ENCODE assay signal across 24 cellular contexts in the genomic region with DNA sequence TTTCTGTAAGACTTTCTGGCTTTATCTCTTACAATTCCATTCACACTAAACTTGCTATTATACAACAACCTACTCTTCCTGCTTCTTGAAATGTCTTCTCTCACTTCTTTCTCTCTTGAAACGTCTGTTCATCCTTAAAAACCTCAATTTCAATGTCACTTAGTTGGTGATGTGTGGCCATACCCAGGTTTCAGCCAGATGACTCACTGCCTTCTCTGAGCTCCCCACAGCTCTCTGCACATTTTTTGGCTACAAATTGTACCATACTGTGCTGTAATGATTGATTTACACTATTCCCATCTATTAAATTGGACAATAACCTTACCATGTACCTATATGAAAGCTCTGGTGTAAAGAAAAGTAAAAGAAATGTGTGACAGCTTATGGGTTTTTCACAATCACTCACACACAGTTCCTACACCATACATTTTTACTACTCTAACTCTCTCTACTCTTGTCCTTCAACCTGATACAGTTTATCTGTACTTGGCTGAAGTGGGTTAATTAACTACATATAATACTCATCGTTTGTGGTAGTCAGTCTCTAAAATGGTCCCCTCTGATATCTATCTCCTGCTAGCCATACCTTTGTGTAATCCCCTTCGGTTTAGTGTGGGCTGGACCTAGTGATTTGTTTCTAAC.
DNase-seq lines count a peak whose midpoint lies in the region; ATAC-seq and TF ChIP-seq lines count a peak whose summit lies in the region.
"Had no signal": no experiment of that assay in that cellular context is flagged by ENCODE, and none has a peak within 500 bp of the region (broad histone marks: within the 10 kb centered on the region; RNA-seq: fewer than 3 reads in every experiment).

No MANE protein-coding gene starts in this region.

- TF ChIP-seq CTCF in brain microvascular endothelial cell (IDR thresholded peaks at IDR 0.05; ENCODE audit: low read depth, low read length, missing control alignments): no peak

- no peak for DNase-seq in activated naive CD4-positive, alpha-beta T cell treated with anti-CD3 and anti-CD28 coated beads, Interleukin-2, amount 50 U/mL, for 72 hours (ENCODE audit: low spot score in 2 of 2)
- DNase-seq in activated naive CD4-positive, alpha-beta T cell (lab: John Stamatoyannopoulos, UW): no peak
- DNase-seq in naive thymus-derived CD8-positive, alpha-beta T cell: no peak
- no peak for DNase-seq in DMS53 (lab: John Stamatoyannopoulos, UW)
- DNase-seq in brain microvascular endothelial cell: no peak
- DNase-seq: activated CD4-positive, CD25-positive, alpha-beta regulatory T cell treated with anti-CD3 and anti-CD28 coated beads, Interleukin-2, amount 50 U/mL, for 72 hours; activated naive CD4-positive, alpha-beta T cell treated with anti-CD3 and anti-CD28 coated beads, Interleukin-2, amount 50 U/mL, for 16 hours; activated T-cell treated with anti-CD3 and anti-CD28 coated beads, Interleukin-2, amount 50 U/mL, for 48 hours; aorta; esophagus squamous epithelium; H9; psoas muscle; RPMI8226; stimulated activated naive CD4-positive, alpha-beta T cell treated with Interleukin-2 at 50 U/mL for 16 hours; thyroid gland had no signal

- H3K27me3 ChIP-seq in brain microvascular endothelial cell (replicated peaks): no peaks in the 10 kb centered on the region
- H3K27me3 ChIP-seq: esophagus squamous epithelium, hepatocyte, neutrophil, thyroid gland had no signal

- H3K9me3 Mint-ChIP-seq in activated naive CD4-positive, alpha-beta T cell treated with anti-CD3 and anti-CD28 coated beads, Interleukin-2, amount 50 U/mL, for 72 hours: no peaks in the 10 kb centered on the region
- no peaks in the 10 kb centered on the region for H3K9me3 Mint-ChIP-seq in activated T-helper 17 cell treated with anti-CD3 and anti-CD28 coated beads, Interleukin-2, amount 50 U/mL, for 72 hours
- peaks cover 0 to 3% (median 0%) of the 10 kb centered on the region in 9 donors for H3K9me3 Mint-ChIP-seq in naive thymus-derived CD8-positive, alpha-beta T cell
- H3K9me3 Mint-ChIP-seq: central memory CD8-positive, alpha-beta T cell; dendritic cell treated with granulocyte-macrophage colony-stimulating factor and Interleukin-4, amounts not matched to agents 40 ng/mL and 50 ng/mL, for 4 days; memory B cell had no signal

- H3K27ac ChIP-seq in brain microvascular endothelial cell: no peak overlapping the region
- H3K27ac ChIP-seq: esophagus squamous epithelium, hepatocyte, neutrophil, psoas muscle, thyroid gland had no signal

- H3K36me3 ChIP-seq in brain microvascular endothelial cell (replicated peaks): no peaks in the 10 kb centered on the region
- H3K36me3 ChIP-seq: esophagus squamous epithelium, neutrophil, thyroid gland had no signal

- H3K4me3 ChIP-seq in brain microvascular endothelial cell (ENCODE audit: low read depth, low read length): no peak overlapping the region
- H3K4me3 ChIP-seq: esophagus squamous epithelium, hepatocyte, psoas muscle, thyroid gland had no signal

- ATAC-seq in activated naive CD4-positive, alpha-beta T cell treated with anti-CD3 and anti-CD28 coated beads, Interleukin-2, amount 50 U/mL, for 72 hours: peak; percentile 62 to 67
- ATAC-seq in activated T-helper 17 cell treated with anti-CD3 and anti-CD28 coated beads, Interleukin-2, amount 50 U/mL, for 72 hours (replicated peaks): peak; percentile 60
- ATAC-seq in naive thymus-derived CD8-positive, alpha-beta T cell: peak in 1 of 2 donors; percentile 37
- ATAC-seq in GM18498 (IDR thresholded peaks at IDR 0.05; ENCODE audit: unreplicated experiment) (no peak), GM21528 (IDR thresholded peaks at IDR 0.05; ENCODE audit: low FRiP score, unreplicated experiment) (no peak)
- ATAC-seq: psoas muscle had no signal

- H3K36me3 Mint-ChIP-seq in activated naive CD4-positive, alpha-beta T cell treated with anti-CD3 and anti-CD28 coated beads, Interleukin-2, amount 50 U/mL, for 72 hours: peaks cover 6 to 10% of the 10 kb centered on the region in 2 donors
- H3K36me3 Mint-ChIP-seq in activated T-helper 17 cell treated with anti-CD3 and anti-CD28 coated beads, Interleukin-2, amount 50 U/mL, for 72 hours (ENCODE audit: low read depth): peaks cover 22% of the 10 kb centered on the region
- peaks cover under 1 to 72% (median 20%) of the 10 kb centered on the region in 3 donors for H3K36me3 Mint-ChIP-seq in naive thymus-derived CD8-positive, alpha-beta T cell
- H3K36me3 Mint-ChIP-seq: memory B cell had no signal

- H3K27ac Mint-ChIP-seq in activated naive CD4-positive, alpha-beta T cell treated with anti-CD3 and anti-CD28 coated beads, Interleukin-2, amount 50 U/mL, for 72 hours: no peak overlapping the region
- peak overlapping the region; percentile 18 for H3K27ac Mint-ChIP-seq in activated T-helper 17 cell treated with anti-CD3 and anti-CD28 coated beads, Interleukin-2, amount 50 U/mL, for 72 hours
- H3K27ac Mint-ChIP-seq in naive thymus-derived CD8-positive, alpha-beta T cell: peak overlapping the region in 9 of 10 donors; percentile 23 to 85 (median 69)
- H3K27ac Mint-ChIP-seq: B cell; dendritic cell treated with granulocyte-macrophage colony-stimulating factor and Interleukin-4, amounts not matched to agents 40 ng/mL and 50 ng/mL, for 4 days; memory B cell had no signal

- no peaks in the 10 kb centered on the region for H3K27me3 Mint-ChIP-seq in activated T-helper 17 cell treated with anti-CD3 and anti-CD28 coated beads, Interleukin-2, amount 50 U/mL, for 72 hours
- no peaks in the 10 kb centered on the region for H3K27me3 Mint-ChIP-seq in naive thymus-derived CD8-positive, alpha-beta T cell
- H3K27me3 Mint-ChIP-seq: B cell; central memory CD8-positive, alpha-beta T cell; dendritic cell treated with granulocyte-macrophage colony-stimulating factor and Interleukin-4, amounts not matched to agents 40 ng/mL and 50 ng/mL, for 4 days; memory B cell had no signal

- POLR2A ChIA-PET in naive thymus-derived CD8-positive, alpha-beta T cell (lab: Charles Lee): no interaction called here

- in situ Hi-C loops in brain microvascular endothelial cell (cut with HindIII; ENCODE audit: low pct_ligation_motif_present, low sequenced_read_pairs): no loop called here

- no peak overlapping the region for H3K4me3 Mint-ChIP-seq in activated T-helper 17 cell treated with anti-CD3 and anti-CD28 coated beads, Interleukin-2, amount 50 U/mL, for 72 hours
- H3K4me3 Mint-ChIP-seq in naive thymus-derived CD8-positive, alpha-beta T cell: no peak overlapping the region
- H3K4me3 Mint-ChIP-seq: B cell; central memory CD8-positive, alpha-beta T cell; dendritic cell treated with granulocyte-macrophage colony-stimulating factor and Interleukin-4, amounts not matched to agents 40 ng/mL and 50 ng/mL, for 4 days; H9; memory B cell had no signal

- H3K4me1 Mint-ChIP-seq in activated T-helper 17 cell treated with anti-CD3 and anti-CD28 coated beads, Interleukin-2, amount 50 U/mL, for 72 hours: peaks cover 12% of the 10 kb centered on the region
- H3K4me1 Mint-ChIP-seq in naive thymus-derived CD8-positive, alpha-beta T cell: peaks cover 19 to 54% (median 37%) of the 10 kb centered on the region in 4 donors
- H3K4me1 Mint-ChIP-seq: B cell, memory B cell had no signal

Comparison
In these comparisons a context has a peak if more than half of its experiments do, and no peak if none do; other contexts are left out.
1. ATAC-seq: peak in activated naive CD4-positive, alpha-beta T cell treated with anti-CD3 and anti-CD28 coated beads, Interleukin-2, amount 50 U/mL, for 72 hours (2 of 2) and activated T-helper 17 cell treated with anti-CD3 and anti-CD28 coated beads, Interleukin-2, amount 50 U/mL, for 72 hours (single experiment); none in GM18498 (single experiment) and GM21528 (single experiment).
2. H3K27ac Mint-ChIP-seq: peak in activated T-helper 17 cell treated with anti-CD3 and anti-CD28 coated beads, Interleukin-2, amount 50 U/mL, for 72 hours (single experiment) and naive thymus-derived CD8-positive, alpha-beta T cell (9 of 10); none in activated naive CD4-positive, alpha-beta T cell treated with anti-CD3 and anti-CD28 coated beads, Interleukin-2, amount 50 U/mL, for 72 hours (0 of 2).